Comparison of ENCODE assay signal across 1 cellular context in genomic region chr5:142720561-142721275, GRCh38.
TF ChIP-seq lines count a peak whose summit lies in the region.

No MANE protein-coding gene starts in this region.

TF ChIP-seq in HepG2, 621 proteins besides CTCF, POLR2A, EP300 and RAD21 (continued from another document and continues in another):
- TF ChIP-seq ZNF142 (CRISPR knock-in tag; IDR thresholded peaks at IDR 0.05) (no peak), HOXA7 (CRISPR knock-in tag; IDR thresholded peaks at IDR 0.05) (no peak), SP140L (CRISPR knock-in tag; IDR thresholded peaks at IDR 0.05; ENCODE audit: borderline replicate concordance) (no peak), NFYC (CRISPR knock-in tag; IDR thresholded peaks at IDR 0.05) (no peak), ELK4 (CRISPR knock-in tag; IDR thresholded peaks at IDR 0.05; ENCODE audit: borderline replicate concordance) (no peak), BCL6 (CRISPR knock-in tag; IDR thresholded peaks at IDR 0.05) (peak; percentile 57; the same call in 1 of the 2 replicates), FOSL2 (CRISPR knock-in tag; IDR thresholded peaks at IDR 0.05) (0 out of 2 replicates have a peak, but pooled peaks have one; percentile 51), ZNF782 (CRISPR knock-in tag; IDR thresholded peaks at IDR 0.05; ENCODE audit: borderline replicate concordance) (no peak), PPARG (CRISPR knock-in tag; conservative IDR thresholded peaks at IDR 0.05) (no peak), GATA4 (IDR thresholded peaks at IDR 0.05; ENCODE audit: borderline replicate concordance, low read depth) (no peak), NFE2 (CRISPR knock-in tag; IDR thresholded peaks at IDR 0.05) (no peak), PAWR (CRISPR knock-in tag; IDR thresholded peaks at IDR 0.05; ENCODE audit: borderline replicate concordance) (no peak), KDM5A (IDR thresholded peaks at IDR 0.05; ENCODE audit: borderline replicate concordance, low read length) (no peak), ZNF331 (CRISPR knock-in tag; IDR thresholded peaks at IDR 0.05) (no peak), ZNF841 (CRISPR knock-in tag; IDR thresholded peaks at IDR 0.05; ENCODE audit: borderline replicate concordance) (no peak), ZSCAN12 (CRISPR knock-in tag; IDR thresholded peaks at IDR 0.05) (no peak), ZKSCAN8 (CRISPR knock-in tag; IDR thresholded peaks at IDR 0.05; ENCODE audit: borderline replicate concordance) (no peak), SIN3A (IDR thresholded peaks at IDR 0.05; ENCODE audit: borderline replicate concordance, low read depth, low read length) (no peak), ZNF337 (CRISPR knock-in tag; IDR thresholded peaks at IDR 0.05; ENCODE audit: borderline replicate concordance, low read depth) (no peak), KMT2B (CRISPR knock-in tag; IDR thresholded peaks at IDR 0.05) (no peak), AFF4 (CRISPR knock-in tag; IDR thresholded peaks at IDR 0.05) (no peak), SRSF1 (optimal IDR thresholded peaks at IDR 0.05; ENCODE audit: low read depth, low read length) (no peak), TCF7 (IDR thresholded peaks at IDR 0.05; ENCODE audit: low read depth) (no peak), PHF8 (CRISPR knock-in tag; IDR thresholded peaks at IDR 0.05) (no peak), ZNF605 (CRISPR knock-in tag; IDR thresholded peaks at IDR 0.05) (no peak), JARID2 (CRISPR knock-in tag; IDR thresholded peaks at IDR 0.05; ENCODE audit: insufficient replicate concordance) (no peak), ATAD3A (CRISPR knock-in tag; IDR thresholded peaks at IDR 0.05) (no peak), FOXK1 (CRISPR knock-in tag; IDR thresholded peaks at IDR 0.05; ENCODE audit: borderline replicate concordance, low read depth) (no peak), KLF6 (CRISPR knock-in tag; IDR thresholded peaks at IDR 0.05) (no peak), NBN (conservative IDR thresholded peaks at IDR 0.05) (no peak), CC2D1A (CRISPR knock-in tag; IDR thresholded peaks at IDR 0.05) (no peak), ZNF788 (CRISPR knock-in tag; IDR thresholded peaks at IDR 0.05; ENCODE audit: borderline replicate concordance) (no peak), ZNF441 (CRISPR knock-in tag; IDR thresholded peaks at IDR 0.05; ENCODE audit: borderline replicate concordance) (no peak), HBP1 (CRISPR knock-in tag; IDR thresholded peaks at IDR 0.05; ENCODE audit: low read depth) (no peak), ZFYVE20 (CRISPR knock-in tag; IDR thresholded peaks at IDR 0.05; ENCODE audit: borderline replicate concordance, low read depth) (no peak), ZFP36L2 (CRISPR knock-in tag; IDR thresholded peaks at IDR 0.05) (no peak)
- TF ChIP-seq, protein P1, sequence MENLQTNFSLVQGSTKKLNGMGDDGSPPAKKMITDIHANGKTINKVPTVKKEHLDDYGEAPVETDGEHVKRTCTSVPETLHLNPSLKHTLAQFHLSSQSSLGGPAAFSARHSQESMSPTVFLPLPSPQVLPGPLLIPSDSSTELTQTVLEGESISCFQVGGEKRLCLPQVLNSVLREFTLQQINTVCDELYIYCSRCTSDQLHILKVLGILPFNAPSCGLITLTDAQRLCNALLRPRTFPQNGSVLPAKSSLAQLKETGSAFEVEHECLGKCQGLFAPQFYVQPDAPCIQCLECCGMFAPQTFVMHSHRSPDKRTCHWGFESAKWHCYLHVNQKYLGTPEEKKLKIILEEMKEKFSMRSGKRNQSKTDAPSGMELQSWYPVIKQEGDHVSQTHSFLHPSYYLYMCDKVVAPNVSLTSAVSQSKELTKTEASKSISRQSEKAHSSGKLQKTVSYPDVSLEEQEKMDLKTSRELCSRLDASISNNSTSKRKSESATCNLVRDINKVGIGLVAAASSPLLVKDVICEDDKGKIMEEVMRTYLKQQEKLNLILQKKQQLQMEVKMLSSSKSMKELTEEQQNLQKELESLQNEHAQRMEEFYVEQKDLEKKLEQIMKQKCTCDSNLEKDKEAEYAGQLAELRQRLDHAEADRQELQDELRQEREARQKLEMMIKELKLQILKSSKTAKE (CRISPR knock-in tag; IDR thresholded peaks at IDR 0.05; ENCODE audit: borderline replicate concordance), result 0 out of 2 replicates have a peak, but pooled peaks have one; percentile 33
- TF ChIP-seq, protein P2, sequence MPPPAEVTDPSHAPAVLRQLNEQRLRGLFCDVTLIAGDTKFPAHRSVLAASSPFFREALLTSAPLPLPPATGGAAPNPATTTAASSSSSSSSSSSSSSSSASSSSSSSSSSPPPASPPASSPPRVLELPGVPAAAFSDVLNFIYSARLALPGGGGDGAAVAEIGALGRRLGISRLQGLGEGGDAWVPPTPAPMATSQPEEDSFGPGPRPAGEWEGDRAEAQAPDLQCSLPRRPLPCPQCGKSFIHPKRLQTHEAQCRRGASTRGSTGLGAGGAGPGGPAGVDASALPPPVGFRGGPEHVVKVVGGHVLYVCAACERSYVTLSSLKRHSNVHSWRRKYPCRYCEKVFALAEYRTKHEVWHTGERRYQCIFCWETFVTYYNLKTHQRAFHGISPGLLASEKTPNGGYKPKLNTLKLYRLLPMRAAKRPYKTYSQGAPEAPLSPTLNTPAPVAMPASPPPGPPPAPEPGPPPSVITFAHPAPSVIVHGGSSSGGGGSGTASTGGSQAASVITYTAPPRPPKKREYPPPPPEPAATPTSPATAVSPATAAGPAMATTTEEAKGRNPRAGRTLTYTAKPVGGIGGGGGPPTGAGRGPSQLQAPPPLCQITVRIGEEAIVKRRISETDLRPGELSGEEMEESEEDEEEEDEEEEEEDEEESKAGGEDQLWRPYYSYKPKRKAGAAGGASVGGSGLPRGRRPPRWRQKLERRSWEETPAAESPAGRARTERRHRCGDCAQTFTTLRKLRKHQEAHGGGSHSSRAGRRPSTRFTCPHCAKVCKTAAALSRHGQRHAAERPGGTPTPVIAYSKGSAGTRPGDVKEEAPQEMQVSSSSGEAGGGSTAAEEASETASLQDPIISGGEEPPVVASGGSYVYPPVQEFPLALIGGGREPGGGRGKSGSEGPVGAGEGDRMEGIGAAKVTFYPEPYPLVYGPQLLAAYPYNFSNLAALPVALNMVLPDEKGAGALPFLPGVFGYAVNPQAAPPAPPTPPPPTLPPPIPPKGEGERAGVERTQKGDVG (CRISPR knock-in tag; IDR thresholded peaks at IDR 0.05; ENCODE audit: borderline replicate concordance), result no peak
- TF ChIP-seq, protein P3, sequence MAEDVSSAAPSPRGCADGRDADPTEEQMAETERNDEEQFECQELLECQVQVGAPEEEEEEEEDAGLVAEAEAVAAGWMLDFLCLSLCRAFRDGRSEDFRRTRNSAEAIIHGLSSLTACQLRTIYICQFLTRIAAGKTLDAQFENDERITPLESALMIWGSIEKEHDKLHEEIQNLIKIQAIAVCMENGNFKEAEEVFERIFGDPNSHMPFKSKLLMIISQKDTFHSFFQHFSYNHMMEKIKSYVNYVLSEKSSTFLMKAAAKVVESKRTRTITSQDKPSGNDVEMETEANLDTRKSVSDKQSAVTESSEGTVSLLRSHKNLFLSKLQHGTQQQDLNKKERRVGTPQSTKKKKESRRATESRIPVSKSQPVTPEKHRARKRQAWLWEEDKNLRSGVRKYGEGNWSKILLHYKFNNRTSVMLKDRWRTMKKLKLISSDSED (CRISPR knock-in tag; IDR thresholded peaks at IDR 0.05), result no peak
